20 cellular contexts compared by ENCODE assay signal in genomic region chr1:212568978-212569537, GRCh38.
"Had no signal": no experiment of that assay in that cellular context is flagged by ENCODE, and none has a peak within 500 bp of the region (broad histone marks: within the 10 kb centered on the region; RNA-seq: fewer than 3 reads in every experiment).

No MANE protein-coding gene starts in this region.

- H3K27ac ChIP-seq: brain microvascular endothelial cell, cardiac muscle cell, PC-9 had no signal

- DNase-seq: activated CD4-positive, alpha-beta memory T cell treated with anti-CD3 and anti-CD28 coated beads for 36 hours; activated CD4-positive, alpha-beta T cell treated with anti-CD3 and anti-CD28 coated beads, Interleukin-2, amount 10 ng/mL, durations not matched to agents 7 days and 5 days; activated CD4-positive, CD25-positive, alpha-beta regulatory T cell; activated CD8-positive, alpha-beta memory T cell treated with anti-CD3 and anti-CD28 coated beads for 24 hours; activated naive CD4-positive, alpha-beta T cell; activated T-cell treated with anti-CD3 and anti-CD28 coated beads, Interleukin-2, amount 50 U/mL, for 48 hours; brain microvascular endothelial cell; Karpas-422; MM.1S; NCI-H1105 treated with DMSO at 0.1 percent for 48 hours; NCI-H1436 treated with DMSO at 0.1 percent for 48 hours; NCI-H187; NCI-H2081 treated with DMSO at 0.1 percent for 48 hours; NCI-H446; NCI-H524; PC-9; SHP77 treated with DMSO at 0.1 percent for 48 hours; T-helper 17 cell; T-helper 9 cell had no signal

- H3K36me3 ChIP-seq: brain microvascular endothelial cell, cardiac muscle cell had no signal

- H2AFZ ChIP-seq: PC-9 had no signal

- H3K27me3 ChIP-seq: brain microvascular endothelial cell had no signal

- H3K4me3 ChIP-seq: cardiac muscle cell, PC-9 had no signal

- H3K4me2 ChIP-seq: PC-9 had no signal
